In genomic region chr7:150398965-150399320, GRCh38 we compare ENCODE assay signal across 26 cellular contexts. TPM values are rescaled to one million over a fixed set of nuclear protein-coding genes. Genes with fewer than 3 reads are reported as not detected.
DNase-seq lines count a peak whose midpoint lies in the region; ATAC-seq, FAIRE-seq and TF ChIP-seq lines count a peak whose summit lies in the region.
"Had no signal": no experiment of that assay in that cellular context is flagged by ENCODE, and none has a peak within 500 bp of the region (broad histone marks: within the 10 kb centered on the region; RNA-seq: fewer than 3 reads in every experiment).

No MANE protein-coding gene starts in this region.

- H3K4me1 Mint-ChIP-seq in astrocyte (ENCODE audit: low read depth, unreplicated experiment), result peaks cover 49% of the 10 kb centered on the region
- peaks cover 20% of the 10 kb centered on the region for H3K4me1 Mint-ChIP-seq in activated CD8-positive, alpha-beta T cell treated with anti-CD3 and anti-CD28 coated beads, Interleukin-2, amount 10 ng/mL, durations not matched to agents 7 days and 5 days (ENCODE audit: low read depth)

- H3K27me3 ChIP-seq in astrocyte (ENCODE audit: insufficient read depth, low read length) (no peaks in the 10 kb centered on the region), skeletal muscle tissue (ENCODE audit: control insufficient read depth in 3 of 3, insufficient read depth in 3 of 3, low read length in 3 of 3) (no peaks in the 10 kb centered on the region), left lung (no peaks in the 10 kb centered on the region)
- H3K27me3 ChIP-seq: adrenal gland, ovary had no signal

- peaks cover 2% of the 10 kb centered on the region for H3K79me2 ChIP-seq in astrocyte (ENCODE audit: insufficient read depth, low read length)

- ATAC-seq in Right ventricle myocardium superior (ENCODE audit: poor library complexity), result peak; percentile 34
- no peak for ATAC-seq in activated CD8-positive, alpha-beta T cell treated with anti-CD3 and anti-CD28 coated beads, Interleukin-2, amount 10 ng/mL, durations not matched to agents 7 days and 5 days
- no peak for ATAC-seq in left lung
- ATAC-seq: activated T-cell treated with anti-CD3 and anti-CD28 coated beads, Interleukin-2, amount 50 U/mL, for 4 hours; effector memory CD8-positive, alpha-beta T cell; naive thymus-derived CD4-positive, alpha-beta T cell had no signal

- peak overlapping the region; percentile 81 for H3K27ac Mint-ChIP-seq in astrocyte (ENCODE audit: unreplicated experiment)
- H3K27ac Mint-ChIP-seq in activated CD8-positive, alpha-beta T cell treated with anti-CD3 and anti-CD28 coated beads, Interleukin-2, amount 10 ng/mL, durations not matched to agents 7 days and 5 days, result no peak overlapping the region
- H3K27ac Mint-ChIP-seq: activated CD4-positive, alpha-beta T cell treated with anti-CD3 and anti-CD28 coated beads, Interleukin-2, amount 10 ng/mL, durations not matched to agents 24 days and 14 days; activated naive CD4-positive, alpha-beta T cell treated with anti-CD3 and anti-CD28 coated beads for 36 hours; CD4-positive, alpha-beta T cell; effector memory CD8-positive, alpha-beta T cell; immature natural killer cell; naive thymus-derived CD4-positive, alpha-beta T cell; stimulated activated naive CD8-positive, alpha-beta T cell treated with anti-CD3 and anti-CD28 coated beads, Interleukin-15, Interleukin-2, amounts not matched to agents 100 ng/mL and 50 ng/mL, for 24 hours had no signal

- no peak overlapping the region for H2AFZ ChIP-seq in astrocyte (ENCODE audit: low read depth, low read length)

- FAIRE-seq in astrocyte (lab: Jason Lieb, UNC) (no peak), kidney (lab: Jason Lieb, UNC) (no peak)

- H3K4me3 ChIP-seq in astrocyte (ENCODE audit: insufficient read depth, low read depth, low read length) (no peak overlapping the region), kidney (ENCODE audit: low read length in 2 of 2) (no peak overlapping the region), skeletal muscle tissue (ENCODE audit: low read length in 3 of 3) (peak overlapping the region in 1 of 3 donors; percentile 35), left lung (no peak overlapping the region)
- H3K4me3 ChIP-seq: adrenal gland, coronary artery, ovary, thoracic aorta had no signal

- CTCF ChIA-PET in activated CD8-positive, alpha-beta T cell treated with anti-CD3 and anti-CD28 coated beads, Interleukin-2, amount 10 ng/mL, durations not matched to agents 7 days and 5 days (lab: Charles Lee), result no interaction called here

- H3K36me3 ChIP-seq in astrocyte (ENCODE audit: insufficient read depth, low read length), result no peaks in the 10 kb centered on the region
- no peaks in the 10 kb centered on the region for H3K36me3 ChIP-seq in kidney (ENCODE audit: control insufficient read depth in 1 of 2, insufficient read depth in 2 of 2, low read length in 2 of 2)
- H3K36me3 ChIP-seq in skeletal muscle tissue (ENCODE audit: control insufficient read depth in 3 of 3, insufficient read depth in 3 of 3, low read length in 3 of 3), result peaks cover 0 to 3% (median 0%) of the 10 kb centered on the region in 3 donors
- H3K36me3 ChIP-seq in left lung, result peaks cover 0 to 23% of the 10 kb centered on the region in 2 donors
- H3K36me3 ChIP-seq: ovary, thoracic aorta had no signal

- POLR2A ChIA-PET in activated CD8-positive, alpha-beta T cell treated with anti-CD3 and anti-CD28 coated beads, Interleukin-2, amount 10 ng/mL, durations not matched to agents 7 days and 5 days (lab: Charles Lee), result no interaction called here

- H3K27me3 Mint-ChIP-seq in astrocyte (ENCODE audit: low read depth, unreplicated experiment), result no peaks in the 10 kb centered on the region
- no peaks in the 10 kb centered on the region for H3K27me3 Mint-ChIP-seq in activated CD8-positive, alpha-beta T cell treated with anti-CD3 and anti-CD28 coated beads, Interleukin-2, amount 10 ng/mL, durations not matched to agents 7 days and 5 days (ENCODE audit: low read depth)
- H3K27me3 Mint-ChIP-seq: activated CD4-positive, alpha-beta T cell treated with anti-CD3 and anti-CD28 coated beads, Interleukin-2, amount 10 ng/mL, durations not matched to agents 24 days and 14 days; CD4-positive, alpha-beta T cell; effector memory CD8-positive, alpha-beta T cell; naive thymus-derived CD4-positive, alpha-beta T cell; stimulated activated naive CD8-positive, alpha-beta T cell treated with anti-CD3 and anti-CD28 coated beads, Interleukin-15, Interleukin-2, amounts not matched to agents 100 ng/mL and 50 ng/mL, for 24 hours had no signal

- no peaks in the 10 kb centered on the region for H3K9me3 ChIP-seq in astrocyte (ENCODE audit: insufficient read depth, low read depth, low read length)
- H3K9me3 ChIP-seq in kidney (ENCODE audit: control insufficient read depth in 1 of 2, low read length in 2 of 2), result no peaks in the 10 kb centered on the region
- H3K9me3 ChIP-seq in skeletal muscle tissue (ENCODE audit: control insufficient read depth in 3 of 3, low read length in 3 of 3), result no peaks in the 10 kb centered on the region
- H3K9me3 ChIP-seq in left lung, result no peaks in the 10 kb centered on the region
- H3K9me3 ChIP-seq: adrenal gland, ovary, thoracic aorta had no signal

- H3K27ac ChIP-seq in astrocyte (ENCODE audit: low read depth, low read length) (no peak overlapping the region), kidney (ENCODE audit: low read depth in 2 of 2, low read length in 2 of 2) (no peak overlapping the region), skeletal muscle tissue (ENCODE audit: low read depth, low read length) (no peak overlapping the region), left lung (no peak overlapping the region)
- H3K27ac ChIP-seq: coronary artery, ovary, thoracic aorta had no signal

- H3K4me2 ChIP-seq in astrocyte (ENCODE audit: low read length), result no peak overlapping the region

- H3K4me3 Mint-ChIP-seq in astrocyte (ENCODE audit: unreplicated experiment), result no peak overlapping the region
- no peak overlapping the region for H3K4me3 Mint-ChIP-seq in activated CD8-positive, alpha-beta T cell treated with anti-CD3 and anti-CD28 coated beads, Interleukin-2, amount 10 ng/mL, durations not matched to agents 7 days and 5 days
- H3K4me3 Mint-ChIP-seq: activated CD4-positive, alpha-beta T cell treated with anti-CD3 and anti-CD28 coated beads, Interleukin-2, amount 10 ng/mL, durations not matched to agents 24 days and 14 days; activated naive CD4-positive, alpha-beta T cell treated with anti-CD3 and anti-CD28 coated beads for 36 hours; activated T-cell treated with anti-CD3 and anti-CD28 coated beads, Interleukin-2, amount 50 U/mL, for 4 hours; CD4-positive, alpha-beta T cell; effector memory CD8-positive, alpha-beta T cell; naive thymus-derived CD4-positive, alpha-beta T cell; stimulated activated naive CD8-positive, alpha-beta T cell treated with anti-CD3 and anti-CD28 coated beads, Interleukin-15, Interleukin-2, amounts not matched to agents 100 ng/mL and 50 ng/mL, for 24 hours had no signal

- no peaks in the 10 kb centered on the region for H3K9me3 Mint-ChIP-seq in astrocyte (ENCODE audit: unreplicated experiment)
- H3K9me3 Mint-ChIP-seq in activated CD8-positive, alpha-beta T cell treated with anti-CD3 and anti-CD28 coated beads, Interleukin-2, amount 10 ng/mL, durations not matched to agents 7 days and 5 days (ENCODE audit: insufficient read depth), result no peaks in the 10 kb centered on the region
- H3K9me3 Mint-ChIP-seq: activated CD4-positive, alpha-beta T cell treated with anti-CD3 and anti-CD28 coated beads, Interleukin-2, amount 10 ng/mL, durations not matched to agents 24 days and 14 days; activated naive CD4-positive, alpha-beta T cell treated with anti-CD3 and anti-CD28 coated beads for 36 hours; activated T-cell treated with anti-CD3 and anti-CD28 coated beads, Interleukin-2, amount 50 U/mL, for 4 hours; CD4-positive, alpha-beta T cell; effector memory CD8-positive, alpha-beta T cell; immature natural killer cell; naive thymus-derived CD4-positive, alpha-beta T cell; stimulated activated naive CD8-positive, alpha-beta T cell treated with anti-CD3 and anti-CD28 coated beads, Interleukin-15, Interleukin-2, amounts not matched to agents 100 ng/mL and 50 ng/mL, for 24 hours had no signal

- H4K20me1 ChIP-seq in astrocyte (ENCODE audit: insufficient read depth, low read length), result peaks cover 25% of the 10 kb centered on the region

- DNase-seq in Right ventricle myocardium superior (no peak), cardiac septum (ENCODE audit: low spot score) (no peak), astrocyte (ENCODE audit: low read depth) (no peak), kidney (peak; percentile 51), left lung (no peak), retina (no peak)
- no peak for DNase-seq in activated CD8-positive, alpha-beta T cell treated with anti-CD3 and anti-CD28 coated beads, Interleukin-2, amount 10 ng/mL, durations not matched to agents 7 days and 5 days
- DNase-seq: activated CD4-positive, alpha-beta T cell treated with anti-CD3 and anti-CD28 coated beads, Interleukin-2, amount 10 ng/mL, durations not matched to agents 24 days and 14 days; activated naive CD4-positive, alpha-beta T cell treated with anti-CD3 and anti-CD28 coated beads for 36 hours; activated T-cell treated with anti-CD3 and anti-CD28 coated beads, Interleukin-2, amount 50 U/mL, for 4 hours; CD4-positive, alpha-beta T cell; effector memory CD8-positive, alpha-beta T cell; foreskin fibroblast; immature natural killer cell; IMR-90; naive thymus-derived CD4-positive, alpha-beta T cell; NCI-H446 had no signal

- H3K9ac ChIP-seq in astrocyte (ENCODE audit: low read length) (no peak overlapping the region), kidney (ENCODE audit: low read length in 2 of 2) (no peak overlapping the region), skeletal muscle tissue (ENCODE audit: low read depth in 1 of 3, low read length in 3 of 3) (peak overlapping the region in 2 of 3 donors; percentile 12 to 45)

- intact Hi-C loops in Right ventricle myocardium superior (cut with DNase I) (no loop called here), cardiac septum (cut with DNase I) (no loop called here), kidney (cut with DNase I) (no loop called here), left lung (cut with DNase I) (no loop called here)

- H3K36me3 Mint-ChIP-seq in astrocyte (ENCODE audit: low read depth, unreplicated experiment), result peaks cover 8% of the 10 kb centered on the region
- peaks cover 4% of the 10 kb centered on the region for H3K36me3 Mint-ChIP-seq in activated CD8-positive, alpha-beta T cell treated with anti-CD3 and anti-CD28 coated beads, Interleukin-2, amount 10 ng/mL, durations not matched to agents 7 days and 5 days (ENCODE audit: low read depth)

- TF ChIP-seq CTCF in astrocyte (IDR thresholded peaks at IDR 0.05; ENCODE audit: insufficient read depth, low read depth, low read length), result no peak
- no peak for TF ChIP-seq CTCF in kidney (IDR thresholded peaks at IDR 0.05; ENCODE audit: borderline replicate concordance, extremely low read depth, insufficient read depth)
- no peak for TF ChIP-seq CTCF in left lung (IDR thresholded peaks at IDR 0.05)

- H3K4me1 ChIP-seq in astrocyte (ENCODE audit: insufficient read depth, low read length), result peaks cover 9% of the 10 kb centered on the region
- H3K4me1 ChIP-seq in kidney (ENCODE audit: control insufficient read depth in 1 of 2, insufficient read depth in 1 of 2, low read depth in 1 of 2, low read length in 2 of 2), result peaks cover 0 to 5% of the 10 kb centered on the region in 2 donors
- H3K4me1 ChIP-seq in skeletal muscle tissue (ENCODE audit: control insufficient read depth in 3 of 3, insufficient read depth in 3 of 3, low read length in 3 of 3), result peaks cover 9 to 16% (median 12%) of the 10 kb centered on the region in 3 donors
- peaks cover 2 to 3% of the 10 kb centered on the region in 2 donors for H3K4me1 ChIP-seq in left lung

RNA-seq across cellular contexts. Expression of gene ZNF775, which starts 19.8 kb away (rescaled TPM):
- 3.6 TPM for total RNA-seq in Right ventricle myocardium superior
- 3.4 TPM for total RNA-seq in cardiac septum
- total RNA-seq in astrocyte, result 6.4 and 6.5 TPM in 2 replicates
- total RNA-seq in kidney, result 3.7 TPM
- polyA plus RNA-seq in kidney (ENCODE audit: insufficient read depth, low read depth, low replicate concordance), result 5.2 TPM
- 6.8 TPM for total RNA-seq in skeletal muscle tissue
- 1 to 10 TPM; 6.7 to 7.7 TPM for total RNA-seq in activated CD8-positive, alpha-beta T cell treated with anti-CD3 and anti-CD28 coated beads, Interleukin-2, amount 10 ng/mL, durations not matched to agents 7 days and 5 days
- 1 to 10 TPM; 5.2 to 5.6 TPM for total RNA-seq in left lung

RNA-seq across cellular contexts. Expression of gene REPIN1, which starts 30.3 kb away (rescaled TPM):
- 116 TPM for total RNA-seq in Right ventricle myocardium superior
- 85.5 TPM for total RNA-seq in cardiac septum
- total RNA-seq in astrocyte, result 80.1 and 95.3 TPM in 2 replicates
- 95.8 TPM for total RNA-seq in kidney
- polyA plus RNA-seq in kidney (ENCODE audit: insufficient read depth, low read depth, low replicate concordance), result 53.7 TPM
- 31.3 TPM for total RNA-seq in skeletal muscle tissue
- total RNA-seq in activated CD8-positive, alpha-beta T cell treated with anti-CD3 and anti-CD28 coated beads, Interleukin-2, amount 10 ng/mL, durations not matched to agents 7 days and 5 days, result 10 to 100 TPM; 40.9 to 43.1 TPM
- 100 to 1,000 TPM in 1 of 2 donors, 10 to 100 TPM in 1; 81.4 to 110 TPM for total RNA-seq in left lung

RNA-seq across cellular contexts. Expression of gene GIMAP8, which starts 51.5 kb away (rescaled TPM):
- total RNA-seq in Right ventricle myocardium superior (14.4 TPM), cardiac septum (16.3 TPM), astrocyte (not detected in 2 replicates), kidney (24.3 TPM), skeletal muscle tissue (12.0 TPM), left lung (10 to 100 TPM; 17.1 to 37.3 TPM)
- 10.2 TPM for polyA plus RNA-seq in kidney (ENCODE audit: insufficient read depth, low read depth, low replicate concordance)
- total RNA-seq in activated CD8-positive, alpha-beta T cell treated with anti-CD3 and anti-CD28 coated beads, Interleukin-2, amount 10 ng/mL, durations not matched to agents 7 days and 5 days, result 10 to 100 TPM; 21.5 to 22.3 TPM
- total RNA-seq: A172, Daoy, IMR-90 had no signal
- polyA plus RNA-seq: IMR-90 had no signal

RNA-seq across cellular contexts. Expression of gene RARRES2, which starts 57.5 kb away (rescaled TPM):
- 24.0 TPM for total RNA-seq in Right ventricle myocardium superior
- total RNA-seq in cardiac septum, result 10.6 TPM
- 19.4 and 21.7 TPM in 2 replicates for total RNA-seq in astrocyte
- total RNA-seq in kidney, result 104 TPM
- 475 TPM for polyA plus RNA-seq in kidney (ENCODE audit: insufficient read depth, low read depth, low replicate concordance)
- 54.3 TPM for total RNA-seq in skeletal muscle tissue
- not detected for total RNA-seq in activated CD8-positive, alpha-beta T cell treated with anti-CD3 and anti-CD28 coated beads, Interleukin-2, amount 10 ng/mL, durations not matched to agents 7 days and 5 days
- total RNA-seq in left lung, result 100 to 1,000 TPM; 133 to 162 TPM
- total RNA-seq: activated CD4-positive, alpha-beta T cell treated with anti-CD3 and anti-CD28 coated beads, Interleukin-2, amount 10 ng/mL, durations not matched to agents 24 days and 14 days; activated naive CD4-positive, alpha-beta T cell treated with anti-CD3 and anti-CD28 coated beads for 36 hours; CD4-positive, alpha-beta T cell; IMR-90; T-helper 2 cell treated with Interferon-gamma antibody and Interleukin-4, amounts not matched to agents 100 ng/mL and 5 ng/mL, for 36 hours had no signal
- polyA plus RNA-seq: immature natural killer cell; naive thymus-derived CD4-positive, alpha-beta T cell had no signal

Comparison
In these comparisons a context has a peak if more than half of its experiments do, and no peak if none do; other contexts are left out.
1. H3K9ac ChIP-seq: peak in skeletal muscle tissue (2 of 3); none in astrocyte (single experiment) and kidney (0 of 2).
2. RNA of gene GIMAP8, which starts 51.5 kb away (total RNA-seq): 17.1 to 37.3 TPM in left lung, 24.3 TPM in kidney (single experiment), 21.5 to 22.3 TPM in activated CD8-positive, alpha-beta T cell treated with anti-CD3 and anti-CD28 coated beads, Interleukin-2, amount 10 ng/mL, durations not matched to agents 7 days and 5 days, 16.3 TPM in cardiac septum (single experiment), 14.4 TPM in Right ventricle myocardium superior (single experiment) and 12.0 TPM in skeletal muscle tissue (single experiment); not detected in astrocyte; every median in the first group is over 10 times any median in the second.